Comparison of ENCODE assay signal across 1 cellular context in genomic region chr14:24252289-24253124, GRCh38.
TF ChIP-seq lines count a peak whose summit lies in the region.

No MANE protein-coding gene starts in this region.

TF ChIP-seq in IMR-90, 13 proteins besides CTCF, POLR2A, EP300 and RAD21:
- TF ChIP-seq CHD1 (IDR thresholded peaks at IDR 0.05; ENCODE audit: low read depth, low read length) (no peak), USF2 (IDR thresholded peaks at IDR 0.05; ENCODE audit: low read depth, low read length) (no peak), RFX5 (IDR thresholded peaks at IDR 0.05; ENCODE audit: low read depth, low read length) (no peak), ELK1 (IDR thresholded peaks at IDR 0.05; ENCODE audit: borderline replicate concordance, low read depth, low read length) (no peak), MAZ (IDR thresholded peaks at IDR 0.05; ENCODE audit: borderline replicate concordance, low read depth, low read length) (no peak), SMC3 (IDR thresholded peaks at IDR 0.05; ENCODE audit: low read depth, low read length) (no peak), FOS (IDR thresholded peaks at IDR 0.05; ENCODE audit: low read depth, low read length) (no peak), BHLHE40 (IDR thresholded peaks at IDR 0.05; ENCODE audit: low read depth, low read length) (no peak), NFE2L2 (IDR thresholded peaks at IDR 0.05; ENCODE audit: low read depth, low read length) (no peak), MAFK (IDR thresholded peaks at IDR 0.05; ENCODE audit: low read depth, low read length) (no peak), MXI1 (IDR thresholded peaks at IDR 0.05; ENCODE audit: borderline replicate concordance, low read depth, low read length) (no peak), RCOR1 (IDR thresholded peaks at IDR 0.05; ENCODE audit: insufficient replicate concordance, low read length) (no peak), CEBPB (IDR thresholded peaks at IDR 0.05; ENCODE audit: low read depth, low read length) (no peak)
TF ChIP-seq in IMR-90: peak in this region for 0.
